Comparison of ENCODE assay signal across 9 cellular contexts in genomic region chr11:9600651-9601040, GRCh38. TPM values are rescaled to one million over a fixed set of nuclear protein-coding genes. Genes with fewer than 3 reads are reported as not detected.
DNase-seq lines count a peak whose midpoint lies in the region; ATAC-seq, FAIRE-seq and TF ChIP-seq lines count a peak whose summit lies in the region.
"Had no signal": no experiment of that assay in that cellular context is flagged by ENCODE, and none has a peak within 500 bp of the region (broad histone marks: within the 10 kb centered on the region; RNA-seq: fewer than 3 reads in every experiment).

No MANE protein-coding gene starts in this region.

- H3K36me3 Mint-ChIP-seq in MCF 10A (ENCODE audit: insufficient read depth, unreplicated experiment): peaks cover 5% of the 10 kb centered on the region
- H3K36me3 Mint-ChIP-seq in activated CD8-positive, alpha-beta T cell treated with anti-CD3 and anti-CD28 coated beads, Interleukin-2, amount 10 ng/mL, durations not matched to agents 7 days and 5 days (ENCODE audit: low read depth): no peaks in the 10 kb centered on the region

- no peak for DNase-seq in breast epithelium (ENCODE audit: low spot score in 2 of 2)
- no peak for DNase-seq in MCF 10A (ENCODE audit: unreplicated experiment)
- no peak for DNase-seq in activated CD8-positive, alpha-beta T cell treated with anti-CD3 and anti-CD28 coated beads, Interleukin-2, amount 10 ng/mL, durations not matched to agents 7 days and 5 days
- peak; percentile 22 for DNase-seq in stimulated activated naive CD8-positive, alpha-beta T cell treated with anti-CD3 and anti-CD28 coated beads, Interleukin-15, Interleukin-2, amounts not matched to agents 100 U/mL and 50 U/mL, for 24 hours
- no peak for DNase-seq in iPS-NIHi11 (ENCODE audit: low spot score)
- DNase-seq in kidney: no peak

- ATAC-seq in HG03159 (IDR thresholded peaks at IDR 0.05; ENCODE audit: unreplicated experiment): peak; percentile 48
- no peak for ATAC-seq in activated CD8-positive, alpha-beta T cell treated with anti-CD3 and anti-CD28 coated beads, Interleukin-2, amount 10 ng/mL, durations not matched to agents 7 days and 5 days
- ATAC-seq in stimulated activated naive CD8-positive, alpha-beta T cell treated with anti-CD3 and anti-CD28 coated beads, Interleukin-15, Interleukin-2, amounts not matched to agents 100 U/mL and 50 U/mL, for 24 hours: peak; percentile 45
- ATAC-seq in HG02870 (IDR thresholded peaks at IDR 0.05; ENCODE audit: unreplicated experiment): no peak

- H3K27me3 ChIP-seq in breast epithelium: no peaks in the 10 kb centered on the region

- H3K4me3 ChIP-seq in breast epithelium (no peak overlapping the region), kidney (ENCODE audit: low read length in 2 of 2) (no peak overlapping the region)

- no peak overlapping the region for H3K9ac ChIP-seq in kidney (ENCODE audit: low read length in 2 of 2)

- H3K4me1 ChIP-seq in breast epithelium (no peaks in the 10 kb centered on the region), kidney (ENCODE audit: control insufficient read depth in 1 of 2, insufficient read depth in 1 of 2, low read depth in 1 of 2, low read length in 2 of 2) (no peaks in the 10 kb centered on the region)

- TF ChIP-seq CTCF in breast epithelium (IDR thresholded peaks at IDR 0.05) (no peak), MCF 10A (IDR thresholded peaks at IDR 0.05; ENCODE audit: unreplicated experiment) (no peak), kidney (IDR thresholded peaks at IDR 0.05; ENCODE audit: borderline replicate concordance, extremely low read depth, insufficient read depth) (no peak)

- POLR2A ChIA-PET in MCF 10A (lab: Yijun Ruan, JAX): interaction anchor here (0.9 to 1.5 kb wide), 7 partner anchors 9 to 34 kb away, joined by 3 to 6 read pairs (median 4); no protein-coding TSS in a partner anchor
- POLR2A ChIA-PET in activated CD8-positive, alpha-beta T cell treated with anti-CD3 and anti-CD28 coated beads, Interleukin-2, amount 10 ng/mL, durations not matched to agents 7 days and 5 days (lab: Charles Lee): interaction anchor here (0.5 to 3.0 kb wide), 6 partner anchors 12 to 239 kb away, joined by 3 to 24 read pairs (median 4); partner anchors contain the start of gene WEE1

- H3K27ac ChIP-seq in breast epithelium (peak overlapping the region; percentile 3 to 47), kidney (ENCODE audit: low read depth in 2 of 2, low read length in 2 of 2) (no peak overlapping the region)

- no peak overlapping the region for H3K27ac Mint-ChIP-seq in MCF 10A (ENCODE audit: low read depth, unreplicated experiment)
- peak overlapping the region; percentile 71 for H3K27ac Mint-ChIP-seq in activated CD8-positive, alpha-beta T cell treated with anti-CD3 and anti-CD28 coated beads, Interleukin-2, amount 10 ng/mL, durations not matched to agents 7 days and 5 days

- peaks cover 9% of the 10 kb centered on the region for H3K4me1 Mint-ChIP-seq in MCF 10A (ENCODE audit: insufficient read depth, unreplicated experiment)
- peaks cover 31% of the 10 kb centered on the region for H3K4me1 Mint-ChIP-seq in activated CD8-positive, alpha-beta T cell treated with anti-CD3 and anti-CD28 coated beads, Interleukin-2, amount 10 ng/mL, durations not matched to agents 7 days and 5 days (ENCODE audit: low read depth)

- no peaks in the 10 kb centered on the region for H3K9me3 Mint-ChIP-seq in MCF 10A (ENCODE audit: unreplicated experiment)
- H3K9me3 Mint-ChIP-seq in activated CD8-positive, alpha-beta T cell treated with anti-CD3 and anti-CD28 coated beads, Interleukin-2, amount 10 ng/mL, durations not matched to agents 7 days and 5 days (ENCODE audit: insufficient read depth): no peaks in the 10 kb centered on the region

- TF ChIP-seq POLR2A in breast epithelium (IDR thresholded peaks at IDR 0.05): no peak

- H3K36me3 ChIP-seq in breast epithelium (no peaks in the 10 kb centered on the region), kidney (ENCODE audit: control insufficient read depth in 1 of 2, insufficient read depth in 2 of 2, low read length in 2 of 2) (no peaks in the 10 kb centered on the region)

- FAIRE-seq in kidney (lab: Jason Lieb, UNC): no peak
- FAIRE-seq: G401.6 had no signal

- H3K4me3 Mint-ChIP-seq in MCF 10A (ENCODE audit: unreplicated experiment): no peak overlapping the region
- H3K4me3 Mint-ChIP-seq in activated CD8-positive, alpha-beta T cell treated with anti-CD3 and anti-CD28 coated beads, Interleukin-2, amount 10 ng/mL, durations not matched to agents 7 days and 5 days: peak overlapping the region; percentile 72

- BruUV-seq in MCF 10A (replicated peaks; lab: Mats Ljungman, UMichigan): no TSS peak

- H3K27me3 Mint-ChIP-seq in MCF 10A (ENCODE audit: insufficient read depth, unreplicated experiment): no peaks in the 10 kb centered on the region
- peaks cover 11% of the 10 kb centered on the region for H3K27me3 Mint-ChIP-seq in activated CD8-positive, alpha-beta T cell treated with anti-CD3 and anti-CD28 coated beads, Interleukin-2, amount 10 ng/mL, durations not matched to agents 7 days and 5 days (ENCODE audit: low read depth)

- H3K9me3 ChIP-seq in breast epithelium: no peaks in the 10 kb centered on the region
- H3K9me3 ChIP-seq in kidney (ENCODE audit: control insufficient read depth in 1 of 2, low read length in 2 of 2): no peaks in the 10 kb centered on the region

- CTCF ChIA-PET in MCF 10A (lab: Yijun Ruan, JAX): interaction anchor here (0.8 to 2.8 kb wide), 5 partner anchors 10 to 149 kb away, joined by 3 to 26 read pairs (median 7); no protein-coding TSS in a partner anchor
- CTCF ChIA-PET in activated CD8-positive, alpha-beta T cell treated with anti-CD3 and anti-CD28 coated beads, Interleukin-2, amount 10 ng/mL, durations not matched to agents 7 days and 5 days (lab: Charles Lee): interaction anchor here (0.5 to 3.2 kb wide), 18 partner anchors 8 to 707 kb away, joined by 3 to 62 read pairs (median 4); partner anchors contain the start of gene WEE1

- intact Hi-C loops in breast epithelium (cut with DNase I; ENCODE audit: low total_unique reads): no loop called here
- intact Hi-C loops in MCF 10A (cut with micrococcal nuclease): no loop called here
- intact Hi-C loops in kidney (cut with DNase I): no loop called here

RNA-seq across cellular contexts. Expression of gene WEE1, which starts 27.2 kb away (rescaled TPM):
- total RNA-seq in breast epithelium: 100 to 1,000 TPM in 1 of 3 donors, 10 to 100 TPM in 2; 25.0 to 128 (median 66.5) TPM
- 28.7 and 34.5 TPM in 2 replicates for total RNA-seq in MCF 10A (2022)
- 10 to 100 TPM; 73.3 to 75.1 TPM for total RNA-seq in activated CD8-positive, alpha-beta T cell treated with anti-CD3 and anti-CD28 coated beads, Interleukin-2, amount 10 ng/mL, durations not matched to agents 7 days and 5 days
- total RNA-seq in kidney: 33.9 TPM
- polyA plus RNA-seq in kidney (ENCODE audit: insufficient read depth, low read depth, low replicate concordance): 7.9 TPM

Comparison
In these comparisons a context has a peak if more than half of its experiments do, and no peak if none do; other contexts are left out.
1. H3K27ac ChIP-seq: peak in breast epithelium (2 of 2); none in kidney (0 of 2).
2. ATAC-seq: peak in HG03159 (single experiment) and stimulated activated naive CD8-positive, alpha-beta T cell treated with anti-CD3 and anti-CD28 coated beads, Interleukin-15, Interleukin-2, amounts not matched to agents 100 U/mL and 50 U/mL, for 24 hours (single experiment); none in activated CD8-positive, alpha-beta T cell treated with anti-CD3 and anti-CD28 coated beads, Interleukin-2, amount 10 ng/mL, durations not matched to agents 7 days and 5 days (single experiment) and HG02870 (single experiment).